Comparison of ENCODE assay signal across 18 cellular contexts in genomic region chr6:82094166-82094806, GRCh38.
A peak's percentile ranks its signal among the peaks of the same experiment; 100 is the strongest.
DNase-seq lines count a peak whose midpoint lies in the region; ATAC-seq and TF ChIP-seq lines count a peak whose summit lies in the region.
"Had no signal": no experiment of that assay in that cellular context is flagged by ENCODE, and none has a peak within 500 bp of the region (broad histone marks: within the 10 kb centered on the region; RNA-seq: fewer than 3 reads in every experiment).

No MANE protein-coding gene starts in this region.

- peak overlapping the region; percentile 61 for H3K27ac Mint-ChIP-seq in progenitor cell of endocrine pancreas
- no peak overlapping the region for H3K27ac Mint-ChIP-seq in activated T-helper 17 cell treated with anti-CD3 and anti-CD28 coated beads, Interleukin-2, amount 50 U/mL, for 72 hours
- H3K27ac Mint-ChIP-seq: CD4-positive, alpha-beta memory T cell; GM23338 had no signal

- TF ChIP-seq CTCF in progenitor cell of endocrine pancreas (IDR thresholded peaks at IDR 0.05; ENCODE audit: unreplicated experiment) (no peak), WERI-Rb-1 (IDR thresholded peaks at IDR 0.05; ENCODE audit: low read depth, low read length) (no peak)

- no peaks in the 10 kb centered on the region for H3K36me3 Mint-ChIP-seq in progenitor cell of endocrine pancreas (ENCODE audit: insufficient read depth)
- H3K36me3 Mint-ChIP-seq in activated T-helper 17 cell treated with anti-CD3 and anti-CD28 coated beads, Interleukin-2, amount 50 U/mL, for 72 hours (ENCODE audit: low read depth): no peaks in the 10 kb centered on the region
- H3K36me3 Mint-ChIP-seq: CD14-positive monocyte; CD4-positive, alpha-beta memory T cell had no signal

- H3K27me3 Mint-ChIP-seq in progenitor cell of endocrine pancreas: no peaks in the 10 kb centered on the region
- H3K27me3 Mint-ChIP-seq in activated T-helper 17 cell treated with anti-CD3 and anti-CD28 coated beads, Interleukin-2, amount 50 U/mL, for 72 hours: peaks cover 8% of the 10 kb centered on the region

- H3K27ac ChIP-seq in WERI-Rb-1: no peak overlapping the region
- H3K27ac ChIP-seq: BLaER1 had no signal

- DNase-seq in DMS53 (lab: John Stamatoyannopoulos, UW): peak; percentile 60
- DNase-seq in NCI-H748 (lab: John Stamatoyannopoulos, UW; ENCODE audit: unreplicated experiment): peak; percentile 32
- DNase-seq in left lobe of liver (ENCODE audit: low spot score): no peak
- DNase-seq in progenitor cell of endocrine pancreas (ENCODE audit: low spot score, unreplicated experiment): no peak
- DNase-seq in superior temporal gyrus (ENCODE audit: extremely low spot score): no peak
- no peak for DNase-seq in WERI-Rb-1
- DNase-seq: 8988T; CD4-positive, alpha-beta memory T cell; DMS153; DND-41; EL; HCEC 1CT; IMR-90 had no signal

- no peak overlapping the region for H3K4me3 ChIP-seq in WERI-Rb-1 (ENCODE audit: low read depth, low read length)
- H3K4me3 ChIP-seq: BLaER1, GM12878, GM23338 had no signal

- no peaks in the 10 kb centered on the region for H3K9me3 ChIP-seq in WERI-Rb-1 (ENCODE audit: severe bottlenecking)
- H3K9me3 ChIP-seq: BLaER1 had no signal

- peak; percentile 59 for ATAC-seq in left lobe of liver
- no peak for ATAC-seq in activated T-helper 17 cell treated with anti-CD3 and anti-CD28 coated beads, Interleukin-2, amount 50 U/mL, for 72 hours (replicated peaks)
- ATAC-seq: GM12878, GM23338 had no signal

- no peaks in the 10 kb centered on the region for H3K36me3 ChIP-seq in WERI-Rb-1
- H3K36me3 ChIP-seq: BLaER1 had no signal

- H3K4me3 Mint-ChIP-seq in progenitor cell of endocrine pancreas (ENCODE audit: low read depth): no peak overlapping the region
- no peak overlapping the region for H3K4me3 Mint-ChIP-seq in activated T-helper 17 cell treated with anti-CD3 and anti-CD28 coated beads, Interleukin-2, amount 50 U/mL, for 72 hours
- H3K4me3 Mint-ChIP-seq: CD4-positive, alpha-beta memory T cell; GM23338 had no signal

- peaks cover 24% of the 10 kb centered on the region for H3K4me1 Mint-ChIP-seq in progenitor cell of endocrine pancreas (ENCODE audit: low read depth)
- H3K4me1 Mint-ChIP-seq in activated T-helper 17 cell treated with anti-CD3 and anti-CD28 coated beads, Interleukin-2, amount 50 U/mL, for 72 hours: no peaks in the 10 kb centered on the region
- H3K4me1 Mint-ChIP-seq: CD4-positive, alpha-beta memory T cell; GM23338 had no signal

- no peaks in the 10 kb centered on the region for H3K27me3 ChIP-seq in WERI-Rb-1 (ENCODE audit: insufficient read depth, low read depth, severe bottlenecking)
- H3K27me3 ChIP-seq: BLaER1 had no signal

- H3K9me3 Mint-ChIP-seq in progenitor cell of endocrine pancreas (ENCODE audit: low read depth): peaks cover 7% of the 10 kb centered on the region
- H3K9me3 Mint-ChIP-seq in activated T-helper 17 cell treated with anti-CD3 and anti-CD28 coated beads, Interleukin-2, amount 50 U/mL, for 72 hours: no peaks in the 10 kb centered on the region
- H3K9me3 Mint-ChIP-seq: GM23338 had no signal

Comparison
In these comparisons a context has a peak if more than half of its experiments do, and no peak if none do; other contexts are left out.
1. DNase-seq: peak in DMS53 (single experiment) and NCI-H748 (single experiment); none in left lobe of liver (single experiment), progenitor cell of endocrine pancreas (single experiment), superior temporal gyrus (single experiment) and WERI-Rb-1 (single experiment).